Comparison of ENCODE assay signal across 1 cellular context in the genomic region with DNA sequence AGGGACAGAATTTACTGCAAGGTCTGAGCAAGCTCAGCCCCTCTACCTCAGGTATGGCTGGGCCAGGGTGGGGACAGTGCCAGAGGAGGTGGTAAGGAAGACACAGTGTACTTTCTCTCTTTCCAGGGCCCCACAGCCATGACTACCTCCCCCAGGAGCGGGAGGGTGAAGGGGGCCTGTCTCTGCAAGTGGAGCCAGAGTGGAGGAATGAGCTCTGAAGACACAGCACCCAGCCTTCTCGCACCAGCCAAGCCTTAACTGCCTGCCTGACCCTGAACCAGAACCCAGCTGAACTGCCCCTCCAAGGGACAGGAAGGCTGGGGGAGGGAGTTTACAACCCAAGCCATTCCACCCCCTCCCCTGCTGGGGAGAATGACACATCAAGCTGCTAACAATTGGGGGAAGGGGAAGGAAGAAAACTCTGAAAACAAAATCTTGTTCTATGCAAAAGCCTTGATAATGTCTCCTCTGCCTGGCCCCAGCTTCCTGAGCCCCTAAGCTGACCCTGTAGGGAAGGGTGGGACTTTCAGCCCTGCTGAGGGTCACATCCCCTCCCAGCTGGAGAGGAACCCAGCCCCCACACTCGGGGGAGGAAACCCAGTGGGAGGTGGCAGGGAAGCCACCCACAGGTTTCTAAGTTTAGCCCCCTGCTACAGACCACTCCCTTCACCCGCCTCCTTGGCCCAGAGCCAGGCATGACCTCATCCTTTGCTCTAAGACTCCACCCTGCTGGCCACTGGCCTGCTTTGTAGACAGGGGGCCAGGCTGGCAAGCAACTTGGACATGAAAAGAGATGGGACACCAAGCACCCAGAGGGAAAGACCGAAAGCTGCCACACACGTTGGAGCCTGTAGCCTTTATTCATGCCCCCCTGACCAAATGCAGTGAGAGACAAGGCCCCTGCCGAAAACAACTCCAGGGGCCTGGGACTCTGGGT.
TF ChIP-seq lines count a peak whose summit lies in the region.

No MANE protein-coding gene starts in this region.

TF ChIP-seq in K562, 482 proteins besides CTCF, POLR2A, EP300 and RAD21 (continued from another document and continues in another):
- TF ChIP-seq MGA (IDR thresholded peaks at IDR 0.05) (no peak; the same call in 1 of the 2 replicates), ZKSCAN1 (IDR thresholded peaks at IDR 0.05; ENCODE audit: low read depth, low read length) (peak; percentile 6; the same call in 1 of the 2 replicates), ZNF224 (CRISPR knock-in tag; IDR thresholded peaks at IDR 0.05) (no peak), ZNF444 (CRISPR knock-in tag; IDR thresholded peaks at IDR 0.05) (peak; percentile 63; the same call in 1 of the 2 replicates), ZNF316 (IDR thresholded peaks at IDR 0.05) (peak; percentile 76), SMARCE1 (IDR thresholded peaks at IDR 0.05) (peak; percentile 96), RFX5 (IDR thresholded peaks at IDR 0.05; ENCODE audit: low read depth, low read length) (no peak), ERF (CRISPR knock-in tag; IDR thresholded peaks at IDR 0.05) (peak; percentile 77; the same call in 1 of the 2 replicates), ZHX1 (conservative IDR thresholded peaks at IDR 0.05; ENCODE audit: low read length) (no peak), STAT5B (CRISPR knock-in tag; IDR thresholded peaks at IDR 0.05) (no peak), ZNF785 (CRISPR knock-in tag; IDR thresholded peaks at IDR 0.05) (no peak), PYGO2 (tag; IDR thresholded peaks at IDR 0.05) (no peak; the same call in 1 of the 2 replicates), SOX6 (IDR thresholded peaks at IDR 0.05) (peak; percentile 94), HNRNPK (IDR thresholded peaks at IDR 0.05; ENCODE audit: low read depth, low read length, poor library complexity, severe bottlenecking) (no peak), HNRNPH1 (optimal IDR thresholded peaks at IDR 0.05; ENCODE audit: low read depth, low read length) (no peak), E2F5 (CRISPR knock-in tag; IDR thresholded peaks at IDR 0.05) (peak; percentile 6; the same call in 1 of the 2 replicates), ZC3H11A (IDR thresholded peaks at IDR 0.05; ENCODE audit: low read depth, low read length) (no peak), EHMT2 (IDR thresholded peaks at IDR 0.05) (no peak), PTBP1 (IDR thresholded peaks at IDR 0.05; ENCODE audit: low read depth, low read length) (peak; percentile 30; the same call in 1 of the 2 replicates), NR4A1 (CRISPR knock-in tag; IDR thresholded peaks at IDR 0.05) (0 out of 2 replicates have a peak, but pooled peaks have one; percentile 10), NR4A1 (tag; IDR thresholded peaks at IDR 0.05) (peak; percentile 40), HCFC1 (IDR thresholded peaks at IDR 0.05; ENCODE audit: low read depth, low read length) (peak; percentile 31), ZNF589 (CRISPR knock-in tag; IDR thresholded peaks at IDR 0.05; ENCODE audit: low read depth) (peak; percentile 9), POLR2AphosphoS5 (IDR thresholded peaks at IDR 0.05; ENCODE audit: control insufficient read depth, insufficient read depth, low read depth, low read length) (peak; percentile 89), ZFP30 (CRISPR knock-in tag; IDR thresholded peaks at IDR 0.05; ENCODE audit: borderline replicate concordance) (no peak), HDAC2 (IDR thresholded peaks at IDR 0.05) (peak; percentile 97), NCOA2 (IDR thresholded peaks at IDR 0.05; ENCODE audit: partially characterized antibody in 2 of 2) (no peak), TAL1 (IDR thresholded peaks at IDR 0.05) (0 out of 2 replicates have a peak, but pooled peaks have one; percentile 27), MTA2 (IDR thresholded peaks at IDR 0.05; ENCODE audit: low read depth) (peak; percentile 48), JUN (IDR thresholded peaks at IDR 0.05; ENCODE audit: borderline replicate concordance, low read depth, low read length) (peak; percentile 98), JUN (CRISPR knock-in tag; IDR thresholded peaks at IDR 0.05; ENCODE audit: borderline replicate concordance) (peak; percentile 61; the same call in 1 of the 2 replicates), NFATC3 (IDR thresholded peaks at IDR 0.05) (peak; percentile 85), TAF1 (IDR thresholded peaks at IDR 0.05; ENCODE audit: control insufficient read depth, extremely low read depth, insufficient read depth, low read length, severe bottlenecking) (peak; percentile 67)
- TF ChIP-seq, protein P1, sequence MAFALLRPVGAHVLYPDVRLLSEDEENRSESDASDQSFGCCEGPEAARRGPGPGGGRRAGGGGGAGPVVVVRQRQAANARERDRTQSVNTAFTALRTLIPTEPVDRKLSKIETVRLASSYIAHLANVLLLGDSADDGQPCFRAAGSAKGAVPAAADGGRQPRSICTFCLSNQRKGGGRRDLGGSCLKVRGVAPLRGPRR (CRISPR knock-in tag; IDR thresholded peaks at IDR 0.05): peak; percentile 83; the same call in 1 of the 2 replicates
- TF ChIP-seq, protein P2, sequence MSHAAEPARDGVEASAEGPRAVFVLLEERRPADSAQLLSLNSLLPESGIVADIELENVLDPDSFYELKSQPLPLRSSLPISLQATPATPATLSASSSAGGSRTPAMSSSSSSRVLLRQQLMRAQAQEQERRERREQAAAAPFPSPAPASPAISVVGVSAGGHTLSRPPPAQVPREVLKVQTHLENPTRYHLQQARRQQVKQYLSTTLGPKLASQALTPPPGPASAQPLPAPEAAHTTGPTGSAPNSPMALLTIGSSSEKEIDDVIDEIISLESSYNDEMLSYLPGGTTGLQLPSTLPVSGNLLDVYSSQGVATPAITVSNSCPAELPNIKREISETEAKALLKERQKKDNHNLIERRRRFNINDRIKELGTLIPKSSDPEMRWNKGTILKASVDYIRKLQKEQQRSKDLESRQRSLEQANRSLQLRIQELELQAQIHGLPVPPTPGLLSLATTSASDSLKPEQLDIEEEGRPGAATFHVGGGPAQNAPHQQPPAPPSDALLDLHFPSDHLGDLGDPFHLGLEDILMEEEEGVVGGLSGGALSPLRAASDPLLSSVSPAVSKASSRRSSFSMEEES (CRISPR knock-in tag; IDR thresholded peaks at IDR 0.05): no peak
- TF ChIP-seq, protein P3, sequence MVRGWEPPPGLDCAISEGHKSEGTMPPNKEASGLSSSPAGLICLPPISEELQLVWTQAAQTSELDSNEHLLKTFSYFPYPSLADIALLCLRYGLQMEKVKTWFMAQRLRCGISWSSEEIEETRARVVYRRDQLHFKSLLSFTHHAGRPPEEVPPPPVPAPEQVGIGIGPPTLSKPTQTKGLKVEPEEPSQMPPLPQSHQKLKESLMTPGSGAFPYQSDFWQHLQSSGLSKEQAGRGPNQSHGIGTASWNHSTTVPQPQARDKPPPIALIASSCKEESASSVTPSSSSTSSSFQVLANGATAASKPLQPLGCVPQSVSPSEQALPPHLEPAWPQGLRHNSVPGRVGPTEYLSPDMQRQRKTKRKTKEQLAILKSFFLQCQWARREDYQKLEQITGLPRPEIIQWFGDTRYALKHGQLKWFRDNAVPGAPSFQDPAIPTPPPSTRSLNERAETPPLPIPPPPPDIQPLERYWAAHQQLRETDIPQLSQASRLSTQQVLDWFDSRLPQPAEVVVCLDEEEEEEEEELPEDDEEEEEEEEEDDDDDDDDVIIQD (CRISPR knock-in tag; IDR thresholded peaks at IDR 0.05): no peak
- TF ChIP-seq, protein P4, sequence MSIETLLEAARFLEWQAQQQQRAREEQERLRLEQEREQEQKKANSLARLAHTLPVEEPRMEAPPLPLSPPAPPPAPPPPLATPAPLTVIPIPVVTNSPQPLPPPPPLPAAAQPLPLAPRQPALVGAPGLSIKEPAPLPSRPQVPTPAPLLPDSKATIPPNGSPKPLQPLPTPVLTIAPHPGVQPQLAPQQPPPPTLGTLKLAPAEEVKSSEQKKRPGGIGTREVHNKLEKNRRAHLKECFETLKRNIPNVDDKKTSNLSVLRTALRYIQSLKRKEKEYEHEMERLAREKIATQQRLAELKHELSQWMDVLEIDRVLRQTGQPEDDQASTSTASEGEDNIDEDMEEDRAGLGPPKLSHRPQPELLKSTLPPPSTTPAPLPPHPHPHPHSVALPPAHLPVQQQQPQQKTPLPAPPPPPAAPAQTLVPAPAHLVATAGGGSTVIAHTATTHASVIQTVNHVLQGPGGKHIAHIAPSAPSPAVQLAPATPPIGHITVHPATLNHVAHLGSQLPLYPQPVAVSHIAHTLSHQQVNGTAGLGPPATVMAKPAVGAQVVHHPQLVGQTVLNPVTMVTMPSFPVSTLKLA (conservative IDR thresholded peaks at IDR 0.05): peak; percentile 66 to 90
